Comparison of ENCODE assay signal across 12 cellular contexts in genomic region chr17:79746955-79747507, GRCh38. TPM values are rescaled to one million over a fixed set of nuclear protein-coding genes. Genes with fewer than 3 reads are reported as not detected.
A peak's percentile ranks its signal among the peaks of the same experiment; 100 is the strongest.
DNase-seq lines count a peak whose midpoint lies in the region; ATAC-seq and TF ChIP-seq lines count a peak whose summit lies in the region.
"Had no signal": no experiment of that assay in that cellular context is flagged by ENCODE, and none has a peak within 500 bp of the region (broad histone marks: within the 10 kb centered on the region; RNA-seq: fewer than 3 reads in every experiment).

No MANE protein-coding gene starts in this region.

- H3K27me3 ChIP-seq in CD4-positive, alpha-beta T cell (ENCODE audit: control insufficient read depth, insufficient read depth, low read length), result peaks cover 55% of the 10 kb centered on the region
- peaks cover 23% of the 10 kb centered on the region for H3K27me3 ChIP-seq in A673 (replicated peaks; ENCODE audit: insufficient read depth, low read depth, low read length, poor library complexity)

- no peaks in the 10 kb centered on the region for H3K9me3 ChIP-seq in CD4-positive, alpha-beta T cell (ENCODE audit: control insufficient read depth, low read length)
- H3K9me3 ChIP-seq in ES-I3 (ENCODE audit: control insufficient read depth, insufficient read depth, low read length) (no peaks in the 10 kb centered on the region), A673 (ENCODE audit: low read depth, low read length, poor library complexity, severe bottlenecking) (no peaks in the 10 kb centered on the region)
- H3K9me3 ChIP-seq: mucosa of descending colon, SJCRH30 had no signal

- no peaks in the 10 kb centered on the region for H3K36me3 Mint-ChIP-seq in CD4-positive, alpha-beta T cell (ENCODE audit: low read depth)
- H3K36me3 Mint-ChIP-seq in brain (no peaks in the 10 kb centered on the region), naive B cell (no peaks in the 10 kb centered on the region)

- no peak overlapping the region for H3K4me3 ChIP-seq in A673 (ENCODE audit: low read depth, low read length, poor library complexity, severe bottlenecking)
- H3K4me3 ChIP-seq: mucosa of descending colon, SJCRH30 had no signal

- CTCF ChIA-PET in CD4-positive, alpha-beta T cell (lab: Charles Lee), result interaction anchor here (0.7 to 1.8 kb wide), 8 partner anchors 15 to 101 kb away, joined by 3 to 9 read pairs (median 3); partner anchors contain the start of gene CBX8
- CTCF ChIA-PET in A673 (lab: Charles Lee), result interaction anchor here (1.0 kb wide), 1 partner anchor 98 kb away, joined by 3 read pairs; no protein-coding TSS in a partner anchor

- intact Hi-C loops in CD4-positive, alpha-beta T cell (cut with DNase I, micrococcal nuclease), result loop anchor here (1.0 to 5.0 kb wide), 7 partner anchors 50 to 250 kb away; partner anchors contain the start of genes CBX4 (in 1 of the 2) and CBX8 (in 1 of the 2)
- intact Hi-C loops in A673 (cut with micrococcal nuclease; ENCODE audit: unreplicated experiment), result loop anchor here (2.0 to 10.0 kb wide), 2 partner anchors 88 to 244 kb away; partner anchors contain the start of gene CBX4

- DNase-seq in CD4-positive, alpha-beta T cell, result no peak
- no peak for DNase-seq in naive B cell
- no peak for DNase-seq in SHP77 (lab: John Stamatoyannopoulos, UW)
- no peak for DNase-seq in A673 (ENCODE audit: low spot score)
- DNase-seq in ureter (ENCODE audit: low spot score), result no peak
- no peak for DNase-seq in NCI-H1930 (lab: John Stamatoyannopoulos, UW)
- DNase-seq: NCI-H1694 treated with DMSO at 0.1 percent for 48 hours, SJCRH30 had no signal

- peak overlapping the region; percentile 11 for H3K4me3 Mint-ChIP-seq in CD4-positive, alpha-beta T cell
- H3K4me3 Mint-ChIP-seq in brain (peak overlapping the region; percentile 64 to 80 (median 78)), naive B cell (peak overlapping the region in 5 of 8 donors; percentile 16 to 58 (median 50))

- H3K9me3 Mint-ChIP-seq in CD4-positive, alpha-beta T cell, result no peaks in the 10 kb centered on the region
- H3K9me3 Mint-ChIP-seq in brain, result no peaks in the 10 kb centered on the region
- H3K9me3 Mint-ChIP-seq in naive B cell, result peaks cover 0 to 1% (median 0%) of the 10 kb centered on the region in 7 donors

- no peak overlapping the region for H3K27ac Mint-ChIP-seq in CD4-positive, alpha-beta T cell
- peak overlapping the region in 3 of 5 experiments; percentile 63 to 85 (median 82) for H3K27ac Mint-ChIP-seq in brain
- H3K27ac Mint-ChIP-seq in naive B cell, result peak overlapping the region in 2 of 6 donors; percentile 32 to 44

- H3K9ac ChIP-seq in ES-I3 (ENCODE audit: low read depth, low read length), result peak overlapping the region; percentile 46; the same call in 1 of the 2 replicates

- H3K4me1 ChIP-seq in ES-I3 (ENCODE audit: insufficient read depth, low read length) (no peaks in the 10 kb centered on the region; the same call in 1 of the 2 replicates), A673 (ENCODE audit: insufficient read depth, low read length, poor library complexity, severe bottlenecking) (peaks cover 30% of the 10 kb centered on the region)
- H3K4me1 ChIP-seq: SJCRH30 had no signal

- POLR2A ChIA-PET in CD4-positive, alpha-beta T cell (lab: Charles Lee), result interaction anchor here (1.4 to 1.8 kb wide), 2 partner anchors 90 to 93 kb away, joined by 6 to 14 read pairs; partner anchors contain the start of gene CBX4
- POLR2A ChIA-PET in A673 (lab: Charles Lee; ENCODE audit: low non-redundant PET), result no interaction called here

- peaks cover 67% of the 10 kb centered on the region for H3K27me3 Mint-ChIP-seq in CD4-positive, alpha-beta T cell
- H3K27me3 Mint-ChIP-seq in brain, result peaks cover 26% of the 10 kb centered on the region
- peaks cover 30 to 49% (median 42%) of the 10 kb centered on the region in 3 donors for H3K27me3 Mint-ChIP-seq in naive B cell

- no peak for TF ChIP-seq CTCF in CD4-positive, alpha-beta T cell (IDR thresholded peaks at IDR 0.05)
- TF ChIP-seq CTCF in brain (conservative IDR thresholded peaks at IDR 0.05), result no peak
- no peak for TF ChIP-seq CTCF in A673 (conservative IDR thresholded peaks at IDR 0.05; ENCODE audit: low read depth, low read length)

- H3K27ac ChIP-seq in CD4-positive, alpha-beta T cell (ENCODE audit: low read depth, low read length), result no peak overlapping the region
- H3K27ac ChIP-seq in A673 (ENCODE audit: low read depth, low read length, poor library complexity, severe bottlenecking), result no peak overlapping the region
- H3K27ac ChIP-seq: SJCRH30 had no signal

- BruUV-seq in A673 (replicated peaks; lab: Mats Ljungman, UMichigan), result no TSS peak

- no peak for ATAC-seq in CD4-positive, alpha-beta T cell (ENCODE audit: poor library complexity)
- ATAC-seq in naive B cell (ENCODE audit: low read depth in 2 of 2), result no peak

- peaks cover 19% of the 10 kb centered on the region for H3K4me1 Mint-ChIP-seq in CD4-positive, alpha-beta T cell (ENCODE audit: low read depth)
- H3K4me1 Mint-ChIP-seq in brain (peaks cover 44% of the 10 kb centered on the region), naive B cell (peaks cover 11 to 20% (median 13%) of the 10 kb centered on the region in 3 donors)

- H3K36me3 ChIP-seq in ES-I3 (ENCODE audit: insufficient read depth, low read length) (no peaks in the 10 kb centered on the region), A673 (ENCODE audit: insufficient read depth, low read length, poor library complexity, severe bottlenecking) (no peaks in the 10 kb centered on the region)
- H3K36me3 ChIP-seq: SJCRH30 had no signal

RNA-seq across cellular contexts. Expression of gene ENPP7, which starts 16.3 kb away (rescaled TPM):
- not detected for total RNA-seq in CD4-positive, alpha-beta T cell
- polyA plus RNA-seq in brain (ENCODE audit: insufficient read depth, low read depth, low replicate concordance) (not detected), naive B cell (ENCODE audit: low read depth in 6 of 6) (under 1 TPM in 3 of 6 donors, not detected in 3; 0.13 to 0.32 (median 0.19) TPM)
- total RNA-seq in A673 (2021) (not detected in 2 replicates), ureter (0.18 TPM)
- total RNA-seq: chondrocyte, mucosa of descending colon, SJCRH30 had no signal

RNA-seq across cellular contexts. Expression of gene CBX2, which starts 30.9 kb away (rescaled TPM):
- under 1 TPM in 1 of 2 experiments, not detected in 1; 0.31 TPM for total RNA-seq in CD4-positive, alpha-beta T cell
- polyA plus RNA-seq in brain (ENCODE audit: insufficient read depth, low read depth, low replicate concordance) (36.4 TPM), naive B cell (ENCODE audit: low read depth in 6 of 6) (under 1 TPM in 1 of 6 donors, not detected in 5; 0.09 TPM)
- total RNA-seq in A673 (2021) (59.5 and 66.4 TPM in 2 replicates), ureter (3.8 TPM)

RNA-seq across cellular contexts. Expression of gene CBX8, which starts 49.8 kb away (rescaled TPM):
- 1 to 10 TPM; 5.3 to 6.5 TPM for total RNA-seq in CD4-positive, alpha-beta T cell
- polyA plus RNA-seq in brain (ENCODE audit: insufficient read depth, low read depth, low replicate concordance) (9.4 TPM), naive B cell (ENCODE audit: low read depth in 6 of 6) (1 to 10 TPM in 1 of 6 donors, under 1 TPM in 4, not detected in 1; 0.16 to 1.3 (median 0.58) TPM)
- total RNA-seq in A673 (2021) (24.5 and 27.0 TPM in 2 replicates), ureter (6.5 TPM)

Comparison
In these comparisons a context has a peak if more than half of its experiments do, and no peak if none do; other contexts are left out.
1. H3K4me3 Mint-ChIP-seq: peak in every context shown above with its lines; median percentile 78 in brain; 50 in naive B cell; 11 in CD4-positive, alpha-beta T cell.
2. RNA of gene CBX2, which starts 30.9 kb away (total RNA-seq): 59.5 to 66.4 TPM in A673; 3.8 TPM in ureter (single experiment) and 0.31 TPM in CD4-positive, alpha-beta T cell; every median in the first group is over 10 times any median in the second.